Comparison of ENCODE assay signal across 9 cellular contexts in genomic region chr11:62882428-62882742, GRCh38. TPM values are rescaled to one million over a fixed set of nuclear protein-coding genes. Genes with fewer than 3 reads are reported as not detected.
DNase-seq lines count a peak whose midpoint lies in the region; ATAC-seq and TF ChIP-seq lines count a peak whose summit lies in the region.
"Had no signal": no experiment of that assay in that cellular context is flagged by ENCODE, and none has a peak within 500 bp of the region (broad histone marks: within the 10 kb centered on the region; RNA-seq: fewer than 3 reads in every experiment).

No MANE protein-coding gene starts in this region.

- TF ChIP-seq POLR2A in ovary (IDR thresholded peaks at IDR 0.05) = no peak

- TF ChIP-seq CTCF in Caco-2 (IDR thresholded peaks at IDR 0.05; ENCODE audit: insufficient read depth in 1 of 2, low read depth in 1 of 2, low read length in 1 of 2, severe bottlenecking in 1 of 2, unreplicated experiment in 1 of 2) (no peak), epithelial cell of esophagus (IDR thresholded peaks at IDR 0.05; ENCODE audit: insufficient read depth, low read depth, low read length, missing control alignments) (no peak), ovary (IDR thresholded peaks at IDR 0.05) (no peak)

- no TSS peak for BruUV-seq in Caco-2 (replicated peaks; lab: Mats Ljungman, UMichigan)

- CTCF ChIA-PET in Caco-2 (lab: Charles Lee) = no interaction called here

- H3K27ac ChIP-seq in SJCRH30 (peak overlapping the region; percentile 91; the same call in 1 of the 2 replicates), ovary (peak overlapping the region; percentile 96 to 99)

- peaks cover 20% of the 10 kb centered on the region for H3K36me3 ChIP-seq in Caco-2 (ENCODE audit: control insufficient read depth, insufficient read depth, low read length)
- H3K36me3 ChIP-seq in SJCRH30 = peaks cover 62% of the 10 kb centered on the region
- no peaks in the 10 kb centered on the region for H3K36me3 ChIP-seq in ovary

- H3K4me3 ChIP-seq in Caco-2 (ENCODE audit: low read depth, low read length) = peak overlapping the region; percentile 99
- peak overlapping the region; percentile 96 for H3K4me3 ChIP-seq in SJCRH30
- peak overlapping the region; percentile 88 for H3K4me3 ChIP-seq in epithelial cell of esophagus (ENCODE audit: low read length)
- H3K4me3 ChIP-seq in ovary = peak overlapping the region; percentile 74

- peaks cover 59% of the 10 kb centered on the region for H3K4me1 ChIP-seq in Caco-2
- peaks cover 20% of the 10 kb centered on the region for H3K4me1 ChIP-seq in SJCRH30
- H3K4me1 ChIP-seq in ovary (ENCODE audit: insufficient read depth) = peaks cover 14% of the 10 kb centered on the region

- DNase-seq in Caco-2 (no peak), SJCRH30 (no peak), epithelial cell of esophagus (ENCODE audit: low read depth) (no peak), ovary (no peak), HuH-7.5 (ENCODE audit: low spot score) (no peak), NCI-H1048 (lab: John Stamatoyannopoulos, UW) (no peak)
- DNase-seq in activated effector memory CD4-positive, alpha-beta T cell treated with Interleukin-2 at 50 U/mL for 16 hours = no peak

- ATAC-seq in HG02571 (IDR thresholded peaks at IDR 0.05; ENCODE audit: unreplicated experiment) = no peak

- no peaks in the 10 kb centered on the region for H3K27me3 ChIP-seq in Caco-2 (replicated peaks; ENCODE audit: control insufficient read depth, insufficient read depth, low read length)
- no peaks in the 10 kb centered on the region for H3K27me3 ChIP-seq in SJCRH30
- no peaks in the 10 kb centered on the region for H3K27me3 ChIP-seq in ovary

- no peak for TF ChIP-seq EP300 in ovary (IDR thresholded peaks at IDR 0.05)

- no peaks in the 10 kb centered on the region for H3K9me3 ChIP-seq in Caco-2
- H3K9me3 ChIP-seq in SJCRH30 (replicated peaks) = no peaks in the 10 kb centered on the region
- H3K9me3 ChIP-seq in ovary = no peaks in the 10 kb centered on the region

- intact Hi-C loops in Caco-2 (cut with micrococcal nuclease; ENCODE audit: unreplicated experiment) = no loop called here
- intact Hi-C loops in ovary (cut with DNase I) = loop anchor here in 1 of 4 donors (10.0 kb wide), 1 partner anchor 882 kb away; the partner anchor contains the start of gene ZFTA

- POLR2A ChIA-PET in Caco-2 (lab: Charles Lee) = interaction anchor here (0.7 to 1.7 kb wide), 5 partner anchors 27 to 764 kb away, joined by 3 to 24 read pairs (median 9); partner anchors contain the start of genes HNRNPUL2, TMEM179B and TTC9C

- H3K27me3 Mint-ChIP-seq in Caco-2 (ENCODE audit: insufficient read depth, unreplicated experiment) = no peaks in the 10 kb centered on the region

- peaks cover 47% of the 10 kb centered on the region for H3K4me1 Mint-ChIP-seq in Caco-2 (ENCODE audit: low read depth, unreplicated experiment)

- peak overlapping the region; percentile 99 for H3K27ac Mint-ChIP-seq in Caco-2 (ENCODE audit: unreplicated experiment)

- H3K9me3 Mint-ChIP-seq in Caco-2 (ENCODE audit: unreplicated experiment) = no peaks in the 10 kb centered on the region

- H3K36me3 Mint-ChIP-seq in Caco-2 (ENCODE audit: insufficient read depth, unreplicated experiment) = peaks cover 100% of the 10 kb centered on the region

- WGBS in ovary, 3 donors = 29 to 39% (median 29%) methylated on average over 6 of the region's 6 CpGs

- H3K4me3 Mint-ChIP-seq in Caco-2 (ENCODE audit: unreplicated experiment) = peak overlapping the region; percentile 97

RNA-seq across cellular contexts. Expression of gene SLC3A2, which starts 1.7 kb away (rescaled TPM):
- total RNA-seq in Caco-2 (2022) (763 and 879 TPM in 2 replicates), ovary (100 to 1,000 TPM in 3 of 7 donors, 10 to 100 TPM in 4; 69.0 to 430 (median 97.7) TPM)
- total RNA-seq in SJCRH30 (2014; rRNA removed; shearing (Covaris generic)) = 106 and 109 TPM in 2 replicates
- 100 to 1,000 TPM in 1 of 2 donors, 10 to 100 TPM in 1; 90.0 to 126 TPM for polyA plus RNA-seq in ovary

RNA-seq across cellular contexts. Expression of gene CHRM1, which starts 38.8 kb away (rescaled TPM):
- total RNA-seq in Caco-2 (2022) = not detected in 2 replicates
- not detected in 2 replicates for total RNA-seq in SJCRH30 (2014; rRNA removed; shearing (Covaris generic))
- not detected for total RNA-seq in ovary
- polyA plus RNA-seq in ovary = not detected
- total RNA-seq: myocyte had no signal

RNA-seq across cellular contexts. Expression of gene WDR74, which starts 43.0 kb away (rescaled TPM):
- total RNA-seq in Caco-2 (2022) = 112 and 115 TPM in 2 replicates
- 46.7 and 50.4 TPM in 2 replicates for total RNA-seq in SJCRH30 (2014; rRNA removed; shearing (Covaris generic))
- total RNA-seq in ovary = 10 to 100 TPM; 36.5 to 70.6 (median 61.1) TPM
- polyA plus RNA-seq in ovary = 10 to 100 TPM; 25.1 to 39.4 TPM

RNA-seq across cellular contexts. Expression of gene TEX54, which starts 49.7 kb away (rescaled TPM):
- total RNA-seq in Caco-2 (2022) = 0.95 TPM in 1 of 2 replicates, not detected in the other
- not detected in 2 replicates for total RNA-seq in SJCRH30 (2014; rRNA removed; shearing (Covaris generic))
- not detected for total RNA-seq in ovary
- polyA plus RNA-seq in ovary = not detected
- total RNA-seq: myocyte had no signal

RNA-seq across cellular contexts. Expression of gene STX5, which starts 50.5 kb away (rescaled TPM):
- total RNA-seq in Caco-2 (2022) (39.9 and 44.2 TPM in 2 replicates), ovary (10 to 100 TPM; 33.2 to 60.7 (median 49.1) TPM)
- total RNA-seq in SJCRH30 (2014; rRNA removed; shearing (Covaris generic)) = 22.7 and 27.5 TPM in 2 replicates
- polyA plus RNA-seq in ovary = 10 to 100 TPM; 39.6 to 50.1 TPM
